In genomic region chr4:100188829-100189228, GRCh38 we compare ENCODE assay signal across 12 cellular contexts. TPM values are rescaled to one million over a fixed set of nuclear protein-coding genes. Genes with fewer than 3 reads are reported as not detected.
DNase-seq lines count a peak whose midpoint lies in the region; ATAC-seq and TF ChIP-seq lines count a peak whose summit lies in the region.
"Had no signal": no experiment of that assay in that cellular context is flagged by ENCODE, and none has a peak within 500 bp of the region (broad histone marks: within the 10 kb centered on the region; RNA-seq: fewer than 3 reads in every experiment).

No MANE protein-coding gene starts in this region.

- no peak overlapping the region for H2AFZ ChIP-seq in KMS-11 (ENCODE audit: low read depth)

- H3K4me3 ChIP-seq in KMS-11 (IDR thresholded peaks at IDR 0.05; ENCODE audit: insufficient read depth, low read depth, low read length), result no peak overlapping the region
- no peak overlapping the region for H3K4me3 ChIP-seq in MG63

- H3K27ac ChIP-seq in KMS-11, result no peak overlapping the region
- H3K27ac ChIP-seq: A549, ovary, SJSA1 had no signal

- no peaks in the 10 kb centered on the region for H3K36me3 Mint-ChIP-seq in central memory CD8-positive, alpha-beta T cell (ENCODE audit: insufficient read depth)
- no peaks in the 10 kb centered on the region for H3K36me3 Mint-ChIP-seq in neural crest cell (ENCODE audit: low read depth)

- H4K20me1 ChIP-seq in KMS-11 (ENCODE audit: insufficient read depth), result no peaks in the 10 kb centered on the region

- no peaks in the 10 kb centered on the region for H3K9me3 ChIP-seq in MG63
- H3K9me3 ChIP-seq: A549, ovary, SJSA1 had no signal

- H3K4me2 ChIP-seq in KMS-11, result peak overlapping the region; percentile 40; the same call in 1 of the 2 replicates

- no peak overlapping the region for H3K9ac ChIP-seq in KMS-11

- peak overlapping the region; percentile 81 for H3K4me3 Mint-ChIP-seq in central memory CD8-positive, alpha-beta T cell
- H3K4me3 Mint-ChIP-seq in neural crest cell, result peak overlapping the region; percentile 87

- H3K79me2 ChIP-seq in KMS-11 (ENCODE audit: insufficient read depth, low read depth), result no peaks in the 10 kb centered on the region

- no peak overlapping the region for H3K27ac Mint-ChIP-seq in central memory CD8-positive, alpha-beta T cell (ENCODE audit: low read depth)
- no peak overlapping the region for H3K27ac Mint-ChIP-seq in neural crest cell (ENCODE audit: unreplicated experiment)

- no peaks in the 10 kb centered on the region for H3K36me3 ChIP-seq in KMS-11 (ENCODE audit: insufficient read depth)
- no peaks in the 10 kb centered on the region for H3K36me3 ChIP-seq in MG63
- H3K36me3 ChIP-seq: ovary had no signal

- peaks cover 18% of the 10 kb centered on the region for H3K4me1 ChIP-seq in KMS-11 (ENCODE audit: low read depth, poor library complexity, severe bottlenecking)
- H3K4me1 ChIP-seq: A549 had no signal

- H3K9me3 Mint-ChIP-seq in central memory CD8-positive, alpha-beta T cell, result no peaks in the 10 kb centered on the region
- H3K9me3 Mint-ChIP-seq in neural crest cell, result no peaks in the 10 kb centered on the region

- H3K27me3 ChIP-seq in KMS-11 (ENCODE audit: insufficient read depth, low read depth) (no peaks in the 10 kb centered on the region), MG63 (no peaks in the 10 kb centered on the region)
- H3K27me3 ChIP-seq: ovary, SJSA1 had no signal

- H3K27me3 Mint-ChIP-seq in central memory CD8-positive, alpha-beta T cell, result peaks cover 39% of the 10 kb centered on the region
- peaks cover 60% of the 10 kb centered on the region for H3K27me3 Mint-ChIP-seq in neural crest cell (ENCODE audit: low read depth)

- TF ChIP-seq CTCF in KMS-11 (conservative IDR thresholded peaks at IDR 0.05; ENCODE audit: low read depth, low read length) (no peak), neural crest cell (conservative IDR thresholded peaks at IDR 0.05) (no peak)

- DNase-seq in DMS53 (lab: John Stamatoyannopoulos, UW), result peak; percentile 40
- no peak for DNase-seq in DMS53 treated with DMSO at 0.1 percent for 48 hours (lab: John Stamatoyannopoulos, UW; ENCODE audit: unreplicated experiment)
- no peak for DNase-seq in central memory CD8-positive, alpha-beta T cell (ENCODE audit: low spot score in 2 of 2)
- DNase-seq in neural crest cell (ENCODE audit: low read depth, low spot score), result no peak
- DNase-seq in MG63, result no peak
- DNase-seq: MV-4-11 had no signal

- no peak for ATAC-seq in central memory CD8-positive, alpha-beta T cell (replicated peaks; ENCODE audit: extremely low read depth, poor library complexity, severe bottlenecking)
- ATAC-seq in HG03460 (IDR thresholded peaks at IDR 0.05; ENCODE audit: unreplicated experiment) (no peak), GM18511 (IDR thresholded peaks at IDR 0.05; ENCODE audit: unreplicated experiment) (no peak)

- H3K4me1 Mint-ChIP-seq in central memory CD8-positive, alpha-beta T cell, result peaks cover 15% of the 10 kb centered on the region
- peaks cover 14% of the 10 kb centered on the region for H3K4me1 Mint-ChIP-seq in neural crest cell

RNA-seq across cellular contexts. Expression of gene DDIT4L, which starts 1.4 kb away (rescaled TPM):
- 0.14 and 0.18 TPM in 2 replicates for total RNA-seq in neural crest cell
- total RNA-seq in MG63 (2014; rRNA removed; shearing (Covaris generic); ENCODE audit: low replicate concordance), result 0.07 and 0.44 TPM in 2 replicates
